ENCODE assay signal across 9 cellular contexts in the genomic region with DNA sequence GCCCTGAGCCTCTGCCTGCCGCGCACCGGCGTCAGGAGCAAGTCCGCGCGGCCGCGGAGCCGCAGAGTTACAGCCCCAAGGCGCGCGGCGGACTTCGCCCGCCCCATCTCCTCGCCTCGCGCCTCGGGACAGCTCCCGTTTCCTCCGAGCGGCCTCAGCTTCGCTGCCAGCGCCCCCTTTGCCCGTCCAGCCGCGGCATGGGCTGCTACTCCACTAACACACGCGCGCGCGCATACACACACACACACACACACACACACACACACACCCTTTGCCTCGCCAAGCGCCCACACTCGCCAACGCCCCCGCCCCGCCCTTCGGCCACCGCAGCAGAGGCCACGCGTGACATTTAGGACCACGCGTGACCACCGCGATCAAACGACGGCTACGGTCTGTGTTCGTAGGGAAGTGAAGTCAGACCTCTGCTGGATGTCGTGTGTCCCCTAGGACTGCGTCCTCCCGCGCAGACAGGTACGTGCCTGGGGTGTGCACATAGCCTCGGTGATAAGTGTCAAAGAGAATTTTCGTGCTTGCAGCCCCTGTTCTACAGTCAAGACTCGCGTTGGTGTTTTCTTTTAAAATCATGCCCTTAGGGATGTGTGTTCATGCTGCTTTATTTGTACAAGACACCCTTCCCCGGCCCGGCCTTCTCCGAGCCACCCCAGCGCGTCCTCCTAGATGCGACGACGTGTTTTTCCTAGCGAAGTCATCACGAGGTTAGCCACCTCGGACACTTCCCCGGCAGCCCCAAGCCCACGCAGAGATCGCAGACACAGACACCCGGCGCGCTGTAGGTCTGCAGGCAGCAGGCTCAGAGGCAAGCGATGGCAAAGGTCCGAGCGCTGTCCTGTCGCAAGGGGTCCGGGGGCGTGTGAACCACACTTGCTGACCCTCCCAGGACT.
DNase-seq lines count a peak whose midpoint lies in the region; ATAC-seq and TF ChIP-seq lines count a peak whose summit lies in the region.
"Had no signal": no experiment of that assay in that cellular context is flagged by ENCODE, and none has a peak within 500 bp of the region (broad histone marks: within the 10 kb centered on the region; RNA-seq: fewer than 3 reads in every experiment).

No MANE protein-coding gene starts in this region.

- H3K4me3 ChIP-seq in fibroblast of mammary gland (ENCODE audit: control insufficient read depth, low read depth, low read length) (peak overlapping the region; percentile 35), neuron (ENCODE audit: low read length) (peak overlapping the region; percentile 77)

- H2AFZ ChIP-seq in neuron (ENCODE audit: low read depth, low read length), result peak overlapping the region; percentile 72

- H3K36me3 ChIP-seq in neuron (ENCODE audit: insufficient read depth, low read length), result no peaks in the 10 kb centered on the region

- no peak for TF ChIP-seq CTCF in fibroblast of mammary gland (conservative IDR thresholded peaks at IDR 0.05; ENCODE audit: control insufficient read depth, insufficient read depth, low read depth, low read length)

- ATAC-seq in GM19395 (IDR thresholded peaks at IDR 0.05; ENCODE audit: unreplicated experiment), result no peak
- no peak for ATAC-seq in GM18520 (IDR thresholded peaks at IDR 0.05; ENCODE audit: unreplicated experiment)

- H3K4me1 ChIP-seq in neuron (ENCODE audit: insufficient read depth, low read length), result peaks cover 21% of the 10 kb centered on the region

- no peaks in the 10 kb centered on the region for H3K9me3 ChIP-seq in neuron (ENCODE audit: low read length)

- peak; percentile 10 for DNase-seq in NCI-H2196 (lab: John Stamatoyannopoulos, UW; ENCODE audit: unreplicated experiment)
- DNase-seq in NCI-H2196 treated with DMSO at 0.1 percent for 48 hours (lab: John Stamatoyannopoulos, UW; ENCODE audit: unreplicated experiment), result no peak
- peak; percentile 22 to 34 for DNase-seq in activated CD4-positive, alpha-beta T cell treated with anti-CD3 and anti-CD28 coated beads, Interleukin-2, amount 50 U/mL, for 48 hours
- peak; percentile 27 for DNase-seq in fibroblast of mammary gland (ENCODE audit: low read depth)
- DNase-seq in HuH-7.5 (ENCODE audit: low spot score), result no peak
- DNase-seq: DND-41 had no signal

- H3K27me3 ChIP-seq in neuron (ENCODE audit: insufficient read depth, low read length), result peaks cover 74% of the 10 kb centered on the region

Comparison
In these comparisons a context has a peak if more than half of its experiments do, and no peak if none do; other contexts are left out.
1. DNase-seq: peak in NCI-H2196 (single experiment), activated CD4-positive, alpha-beta T cell treated with anti-CD3 and anti-CD28 coated beads, Interleukin-2, amount 50 U/mL, for 48 hours (2 of 2) and fibroblast of mammary gland (single experiment); none in NCI-H2196 treated with DMSO at 0.1 percent for 48 hours (single experiment) and HuH-7.5 (single experiment).